ENCODE assay signal across 15 cellular contexts in the genomic region with DNA sequence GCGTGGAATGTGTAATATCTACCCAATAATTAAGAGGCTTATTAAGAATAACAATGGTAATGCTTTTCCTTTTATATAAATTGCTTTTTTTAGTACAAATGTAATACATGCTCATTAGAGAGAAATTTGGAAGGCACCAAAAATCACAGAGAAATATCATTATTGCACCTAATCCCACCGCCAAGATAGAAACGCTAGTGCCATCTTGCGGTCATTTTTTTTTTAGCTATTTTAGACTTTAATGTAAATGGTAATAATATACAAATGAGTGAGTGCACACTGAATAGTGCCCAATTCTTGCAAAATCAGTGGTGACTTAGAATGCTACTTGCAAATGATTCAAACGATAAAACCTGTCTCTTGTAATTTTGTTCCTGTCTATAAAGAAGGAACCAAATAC.
DNase-seq lines count a peak whose midpoint lies in the region; ATAC-seq and TF ChIP-seq lines count a peak whose summit lies in the region.
"Had no signal": no experiment of that assay in that cellular context is flagged by ENCODE, and none has a peak within 500 bp of the region (broad histone marks: within the 10 kb centered on the region; RNA-seq: fewer than 3 reads in every experiment).

No MANE protein-coding gene starts in this region.

- no peak overlapping the region for H3K27ac ChIP-seq in 22Rv1

- TF ChIP-seq CTCF in 22Rv1 (IDR thresholded peaks at IDR 0.05): peak; percentile 79

- ATAC-seq in Right ventricle myocardium inferior (no peak), GM19395 (IDR thresholded peaks at IDR 0.05; ENCODE audit: unreplicated experiment) (no peak), HG03095 (IDR thresholded peaks at IDR 0.05; ENCODE audit: unreplicated experiment) (no peak)
- no peak for ATAC-seq in activated T-helper 17 cell treated with anti-CD3 and anti-CD28 coated beads, Interleukin-2, amount 50 U/mL, for 72 hours (replicated peaks)
- ATAC-seq: activated CD4-positive, CD25-positive, alpha-beta regulatory T cell treated with anti-CD3 and anti-CD28 coated beads, Interleukin-2, amount 50 U/mL, for 24 hours; GM12878 had no signal

- H3K27me3 Mint-ChIP-seq in activated T-helper 17 cell treated with anti-CD3 and anti-CD28 coated beads, Interleukin-2, amount 50 U/mL, for 72 hours: no peaks in the 10 kb centered on the region
- H3K27me3 Mint-ChIP-seq: activated naive CD4-positive, alpha-beta T cell treated with anti-CD3 and anti-CD28 coated beads, Interleukin-2, amount 50 U/mL, for 24 hours had no signal

- H3K4me3 Mint-ChIP-seq in activated T-helper 17 cell treated with anti-CD3 and anti-CD28 coated beads, Interleukin-2, amount 50 U/mL, for 72 hours: no peak overlapping the region
- H3K4me3 Mint-ChIP-seq: activated naive CD4-positive, alpha-beta T cell treated with anti-CD3 and anti-CD28 coated beads, Interleukin-2, amount 50 U/mL, for 24 hours had no signal

- no peaks in the 10 kb centered on the region for H3K9me3 Mint-ChIP-seq in activated T-helper 17 cell treated with anti-CD3 and anti-CD28 coated beads, Interleukin-2, amount 50 U/mL, for 72 hours
- H3K9me3 Mint-ChIP-seq: activated naive CD4-positive, alpha-beta T cell treated with anti-CD3 and anti-CD28 coated beads, Interleukin-2, amount 50 U/mL, for 24 hours had no signal

- H3K27ac Mint-ChIP-seq in activated T-helper 17 cell treated with anti-CD3 and anti-CD28 coated beads, Interleukin-2, amount 50 U/mL, for 72 hours: no peak overlapping the region
- H3K27ac Mint-ChIP-seq: activated naive CD4-positive, alpha-beta T cell treated with anti-CD3 and anti-CD28 coated beads, Interleukin-2, amount 50 U/mL, for 24 hours had no signal

- peak; percentile 27 for DNase-seq in ELR (ENCODE audit: low read depth)
- peak; percentile 69 for DNase-seq in OCI-M1 (lab: John Stamatoyannopoulos, UW)
- DNase-seq in fibroblast of peridontal ligament (ENCODE audit: extremely low read depth): peak; percentile 21
- no peak for DNase-seq in Right ventricle myocardium inferior (ENCODE audit: missing footprints)
- DNase-seq: BE2C, DMS79, NCI-H1048, NCI-H226 had no signal

- H3K36me3 Mint-ChIP-seq in activated T-helper 17 cell treated with anti-CD3 and anti-CD28 coated beads, Interleukin-2, amount 50 U/mL, for 72 hours (ENCODE audit: low read depth): no peaks in the 10 kb centered on the region
- H3K36me3 Mint-ChIP-seq: activated naive CD4-positive, alpha-beta T cell treated with anti-CD3 and anti-CD28 coated beads, Interleukin-2, amount 50 U/mL, for 24 hours had no signal

- intact Hi-C loops in Right ventricle myocardium inferior (cut with DNase I): no loop called here

- H3K4me1 Mint-ChIP-seq in activated T-helper 17 cell treated with anti-CD3 and anti-CD28 coated beads, Interleukin-2, amount 50 U/mL, for 72 hours: no peaks in the 10 kb centered on the region
- H3K4me1 Mint-ChIP-seq: activated naive CD4-positive, alpha-beta T cell treated with anti-CD3 and anti-CD28 coated beads, Interleukin-2, amount 50 U/mL, for 24 hours had no signal
